In the genomic region with DNA sequence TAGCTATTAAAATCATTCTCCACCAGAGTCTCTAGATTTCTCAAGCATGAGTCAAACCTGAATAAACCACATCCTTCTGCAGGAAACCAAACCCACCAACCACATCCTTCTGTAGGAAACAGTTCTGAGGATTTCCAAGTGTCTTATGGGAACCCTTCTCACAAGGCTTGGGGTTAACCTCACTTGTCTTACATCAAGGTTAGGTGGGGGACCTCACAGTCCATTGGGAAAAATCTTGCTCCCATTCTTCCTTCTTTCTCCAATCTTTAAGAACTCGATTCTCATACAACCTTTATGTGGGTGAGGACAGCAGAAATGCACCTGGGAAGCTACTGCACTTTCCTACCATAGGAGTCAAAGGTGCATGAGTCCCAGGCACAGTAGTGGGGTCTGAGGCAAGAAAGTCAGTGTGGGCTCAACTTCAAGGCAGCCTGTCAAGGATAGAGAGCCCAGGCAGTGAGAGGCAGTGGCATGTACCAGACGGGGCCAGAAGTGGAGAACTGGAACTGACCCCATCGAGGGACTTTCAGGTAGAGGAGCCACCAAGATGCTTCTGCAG, we compare ENCODE assay signal across 8 cellular contexts.
DNase-seq lines count a peak whose midpoint lies in the region; ATAC-seq lines count a peak whose summit lies in the region.

No MANE protein-coding gene starts in this region.

- DNase-seq in GDM1 (lab: John Stamatoyannopoulos, UW) (peak; percentile 65), KBM-7 (peak; percentile 81), iris pigment epithelial cell (ENCODE audit: low read depth) (peak; percentile 96), retina (no peak), NCI-H128 (lab: John Stamatoyannopoulos, UW; ENCODE audit: unreplicated experiment) (no peak), DMS 273 treated with DMSO at 0.1 percent for 48 hours (lab: John Stamatoyannopoulos, UW) (no peak)
- DNase-seq in activated CD8-positive, alpha-beta memory T cell treated with anti-CD3 and anti-CD28 coated beads, Interleukin-2, amount 50 U/mL, for 24 hours (ENCODE audit: extremely low read depth) = peak; percentile 23

- ATAC-seq in GM21576 (IDR thresholded peaks at IDR 0.05; ENCODE audit: unreplicated experiment) = peak; percentile 98

- in situ Hi-C loops in KBM-7 (cut with MboI; ENCODE audit: low pct_unique_long_range_greater_than_20kb, low sequenced_read_pairs) = loop anchor here (25.0 kb wide), 1 partner anchor 600 kb away; no protein-coding TSS in a partner anchor

Comparison
In these comparisons a context has a peak if more than half of its experiments do, and no peak if none do; other contexts are left out.
1. DNase-seq: peak in GDM1 (single experiment), KBM-7 (single experiment), activated CD8-positive, alpha-beta memory T cell treated with anti-CD3 and anti-CD28 coated beads, Interleukin-2, amount 50 U/mL, for 24 hours (single experiment) and iris pigment epithelial cell (single experiment); none in retina (single experiment), NCI-H128 (single experiment) and DMS 273 treated with DMSO at 0.1 percent for 48 hours (single experiment).